In genomic region chr2:70258532-70258875, GRCh38 we compare ENCODE assay signal across 8 cellular contexts. TPM values are rescaled to one million over a fixed set of nuclear protein-coding genes. Genes with fewer than 3 reads are reported as not detected.
DNase-seq lines count a peak whose midpoint lies in the region; TF ChIP-seq lines count a peak whose summit lies in the region.

No MANE protein-coding gene starts in this region.

- in situ Hi-C loops in astrocyte of the spinal cord (cut with HindIII; ENCODE audit: low sequenced_read_pairs), result no loop called here

- H3K4me1 Mint-ChIP-seq in activated CD4-positive, alpha-beta T cell treated with anti-CD3 and anti-CD28 coated beads, Interleukin-2, amount 10 ng/mL, durations not matched to agents 7 days and 5 days, result peaks cover 45% of the 10 kb centered on the region

- intact Hi-C loops in sigmoid colon (cut with DNase I), result loop anchor here (5.0 to 10.0 kb wide), 2 partner anchors 34 to 174 kb away; partner anchors contain the start of genes PCBP1 and SNRPG

- no peak for TF ChIP-seq POLR2A in sigmoid colon (IDR thresholded peaks at IDR 0.05)

- no peaks in the 10 kb centered on the region for H3K27me3 Mint-ChIP-seq in activated CD4-positive, alpha-beta T cell treated with anti-CD3 and anti-CD28 coated beads, Interleukin-2, amount 10 ng/mL, durations not matched to agents 7 days and 5 days

- CTCF ChIA-PET in activated CD4-positive, alpha-beta T cell treated with anti-CD3 and anti-CD28 coated beads, Interleukin-2, amount 10 ng/mL, durations not matched to agents 7 days and 5 days (lab: Charles Lee), result interaction anchor here (1.0 to 2.1 kb wide), 9 partner anchors 9 to 749 kb away, joined by 3 to 6 read pairs (median 3); partner anchors contain the start of genes C2orf42 and FAM136A

- no peak for TF ChIP-seq EP300 in sigmoid colon (IDR thresholded peaks at IDR 0.05)

- peak overlapping the region; percentile 62 for H3K4me3 ChIP-seq in Jurkat, Clone E6-1 (ENCODE audit: low read length)
- H3K4me3 ChIP-seq in astrocyte of the spinal cord (ENCODE audit: low read depth, low read length) (peak overlapping the region; percentile 60), iPS-11a (ENCODE audit: low read depth, low read length) (peak overlapping the region; percentile 71), sigmoid colon (peak overlapping the region; percentile 70 to 92 (median 76))

- H3K4me1 ChIP-seq in sigmoid colon, result peaks cover 0 to 40% (median 34%) of the 10 kb centered on the region in 4 donors

- peak overlapping the region; percentile 88 to 95 (median 91) for H3K27ac ChIP-seq in sigmoid colon

- H3K9me3 ChIP-seq in sigmoid colon, result no peaks in the 10 kb centered on the region

- H3K9me3 Mint-ChIP-seq in activated CD4-positive, alpha-beta T cell treated with anti-CD3 and anti-CD28 coated beads, Interleukin-2, amount 10 ng/mL, durations not matched to agents 7 days and 5 days, result no peaks in the 10 kb centered on the region

- peaks cover 14% of the 10 kb centered on the region for H3K36me3 Mint-ChIP-seq in activated CD4-positive, alpha-beta T cell treated with anti-CD3 and anti-CD28 coated beads, Interleukin-2, amount 10 ng/mL, durations not matched to agents 7 days and 5 days (ENCODE audit: low read depth)

- peaks cover 0 to 29% (median 1%) of the 10 kb centered on the region in 4 donors for H3K36me3 ChIP-seq in sigmoid colon

- TF ChIP-seq CTCF in astrocyte of the spinal cord (IDR thresholded peaks at IDR 0.05; ENCODE audit: low read depth, low read length) (no peak), sigmoid colon (IDR thresholded peaks at IDR 0.05) (no peak)

- WGBS in sigmoid colon, 2 donors, result 3 to 21% methylated on average over 12 of the region's 12 CpGs

- POLR2A ChIA-PET in activated CD4-positive, alpha-beta T cell treated with anti-CD3 and anti-CD28 coated beads, Interleukin-2, amount 10 ng/mL, durations not matched to agents 7 days and 5 days (lab: Charles Lee), result interaction anchor here (1.9 kb wide), 1 partner anchor 68 kb away, joined by 5 read pairs; the partner anchor contains the start of gene C2orf42

- peak overlapping the region; percentile 76 for H3K27ac Mint-ChIP-seq in activated CD4-positive, alpha-beta T cell treated with anti-CD3 and anti-CD28 coated beads, Interleukin-2, amount 10 ng/mL, durations not matched to agents 7 days and 5 days

- H3K27me3 ChIP-seq in sigmoid colon, result no peaks in the 10 kb centered on the region

- DNase-seq in activated CD4-positive, alpha-beta T cell treated with anti-CD3 and anti-CD28 coated beads, Interleukin-2, amount 10 ng/mL, durations not matched to agents 7 days and 5 days, result no peak
- no peak for DNase-seq in activated CD4-positive, alpha-beta T cell treated with anti-CD3 and anti-CD28 coated beads, Interleukin-2, amount 50 U/mL, for 4 hours
- no peak for DNase-seq in Jurkat, Clone E6-1 (ENCODE audit: low read depth, low spot score)
- DNase-seq in astrocyte of the spinal cord (ENCODE audit: low read depth, low spot score) (no peak), sigmoid colon (peak; percentile 90), SIG-M5 (lab: John Stamatoyannopoulos, UW) (no peak), COLO829 (ENCODE audit: low spot score) (no peak)

- peak overlapping the region; percentile 78 for H3K4me3 Mint-ChIP-seq in activated CD4-positive, alpha-beta T cell treated with anti-CD3 and anti-CD28 coated beads, Interleukin-2, amount 10 ng/mL, durations not matched to agents 7 days and 5 days

RNA-seq across cellular contexts. Expression of gene PCYOX1, which starts 0.6 kb away (rescaled TPM):
- total RNA-seq in activated CD4-positive, alpha-beta T cell treated with anti-CD3 and anti-CD28 coated beads, Interleukin-2, amount 10 ng/mL, durations not matched to agents 7 days and 5 days, result 10 to 100 TPM; 15.5 to 17.0 TPM
- 9.9 TPM for polyA plus RNA-seq in Jurkat, Clone E6-1 (2012; ENCODE audit: insufficient read depth, insufficient read length)
- total RNA-seq in sigmoid colon, result 10 to 100 TPM; 46.8 to 66.2 (median 57.7) TPM
- 10 to 100 TPM in 1 of 3 donors, 1 to 10 TPM in 2; 4.2 to 14.1 (median 5.5) TPM for polyA plus RNA-seq in sigmoid colon

RNA-seq across cellular contexts. Expression of gene TIA1, which starts 10.1 kb away (rescaled TPM):
- total RNA-seq in activated CD4-positive, alpha-beta T cell treated with anti-CD3 and anti-CD28 coated beads, Interleukin-2, amount 10 ng/mL, durations not matched to agents 7 days and 5 days, result 100 to 1,000 TPM; 133 to 146 TPM
- 150 TPM for polyA plus RNA-seq in Jurkat, Clone E6-1 (2012; ENCODE audit: insufficient read depth, insufficient read length)
- total RNA-seq in sigmoid colon, result 100 to 1,000 TPM in 2 of 4 donors, 10 to 100 TPM in 2; 94.8 to 132 (median 105) TPM
- polyA plus RNA-seq in sigmoid colon, result 10 to 100 TPM in 2 of 3 donors, 1 to 10 TPM in 1; 9.7 to 41.6 (median 12.6) TPM

RNA-seq across cellular contexts. Expression of gene SNRPG, which starts 35.0 kb away (rescaled TPM):
- 100 to 1,000 TPM; 307 to 364 TPM for total RNA-seq in activated CD4-positive, alpha-beta T cell treated with anti-CD3 and anti-CD28 coated beads, Interleukin-2, amount 10 ng/mL, durations not matched to agents 7 days and 5 days
- polyA plus RNA-seq in Jurkat, Clone E6-1 (2012; ENCODE audit: insufficient read depth, insufficient read length), result 688 TPM
- total RNA-seq in sigmoid colon, result 100 to 1,000 TPM in 2 of 4 donors, 10 to 100 TPM in 2; 80.9 to 221 (median 143) TPM
- polyA plus RNA-seq in sigmoid colon, result 100 to 1,000 TPM; 188 to 219 (median 189) TPM

RNA-seq across cellular contexts. Expression of gene FAM136A, which starts 43.4 kb away (rescaled TPM):
- total RNA-seq in activated CD4-positive, alpha-beta T cell treated with anti-CD3 and anti-CD28 coated beads, Interleukin-2, amount 10 ng/mL, durations not matched to agents 7 days and 5 days, result 10 to 100 TPM; 33.4 to 37.4 TPM
- polyA plus RNA-seq in Jurkat, Clone E6-1 (2012; ENCODE audit: insufficient read depth, insufficient read length), result 93.3 TPM
- 10 to 100 TPM; 20.0 to 25.3 (median 24.1) TPM for total RNA-seq in sigmoid colon
- 10 to 100 TPM; 43.2 to 52.7 (median 50.9) TPM for polyA plus RNA-seq in sigmoid colon
